8 cellular contexts compared by ENCODE assay signal in the genomic region with DNA sequence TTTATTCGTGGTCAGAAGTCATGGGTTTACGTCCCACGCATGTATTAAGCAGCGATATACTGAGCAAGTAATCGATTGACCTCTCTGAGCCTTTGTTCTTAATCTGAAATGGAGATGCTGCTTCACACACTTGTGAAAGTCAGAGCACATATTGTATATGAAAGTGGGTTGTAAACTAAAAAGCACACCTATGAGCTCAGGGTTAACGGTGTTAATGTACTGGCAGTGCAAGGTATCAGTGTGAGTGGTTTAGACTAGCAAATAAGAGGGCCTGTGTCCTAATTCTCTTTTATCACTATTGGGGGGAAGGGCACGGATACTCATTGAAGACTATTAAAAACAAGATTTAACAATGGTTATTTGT. TPM values are rescaled to one million over a fixed set of nuclear protein-coding genes. Genes with fewer than 3 reads are reported as not detected.
DNase-seq lines count a peak whose midpoint lies in the region; ATAC-seq, FAIRE-seq and TF ChIP-seq lines count a peak whose summit lies in the region.

No MANE protein-coding gene starts in this region.

- peak overlapping the region; percentile 94 for H3K4me3 ChIP-seq in Jurkat, Clone E6-1 (ENCODE audit: low read length)
- H3K4me3 ChIP-seq in colonic mucosa = peak overlapping the region; percentile 71

- H3K9ac ChIP-seq in colonic mucosa (ENCODE audit: low read depth in 2 of 2, low read length in 2 of 2) = peak overlapping the region; percentile 83 to 90

- H3K4me1 Mint-ChIP-seq in naive B cell = peaks cover 22 to 40% (median 27%) of the 10 kb centered on the region in 3 donors

- no peak for TF ChIP-seq CTCF in colonic mucosa (IDR thresholded peaks at IDR 0.05)

- no peak for TF ChIP-seq POLR2A in H54 (IDR thresholded peaks at IDR 0.05; ENCODE audit: low read depth, low read length)

- FAIRE-seq in H54 (lab: Jason Lieb, UNC) = no peak

- ATAC-seq in GM21390 (IDR thresholded peaks at IDR 0.05; ENCODE audit: unreplicated experiment) = peak; percentile 19
- ATAC-seq in naive B cell (ENCODE audit: low read depth in 2 of 2) = no peak
- no peak for ATAC-seq in HG03045 (IDR thresholded peaks at IDR 0.05; ENCODE audit: unreplicated experiment)

- H3K27ac ChIP-seq in colonic mucosa = peak overlapping the region; percentile 94

- H3K27ac Mint-ChIP-seq in naive B cell = peak overlapping the region; percentile 90 to 98 (median 96)

- peak; percentile 64 for DNase-seq in DMS53 (lab: John Stamatoyannopoulos, UW)
- DNase-seq in Jurkat, Clone E6-1 (ENCODE audit: low read depth, low spot score) = no peak
- no peak for DNase-seq in colonic mucosa
- DNase-seq in naive B cell = no peak
- DNase-seq in NOMO-1 (lab: John Stamatoyannopoulos, UW; ENCODE audit: unreplicated experiment in 2 of 2) = no peak
- no peak for DNase-seq in H54 (ENCODE audit: insufficient read length, low spot score)

- intact Hi-C loops in colonic mucosa (cut with DNase I) = no loop called here

- H3K9me3 Mint-ChIP-seq in naive B cell = no peaks in the 10 kb centered on the region

- H3K27me3 ChIP-seq in colonic mucosa = no peaks in the 10 kb centered on the region

- H3K4me1 ChIP-seq in colonic mucosa = peaks cover 14% of the 10 kb centered on the region

- H3K36me3 ChIP-seq in colonic mucosa = no peaks in the 10 kb centered on the region

- peak overlapping the region; percentile 85 to 98 (median 90) for H3K4me3 Mint-ChIP-seq in naive B cell

- H3K9me3 ChIP-seq in colonic mucosa = no peaks in the 10 kb centered on the region

- H3K27me3 Mint-ChIP-seq in naive B cell = no peaks in the 10 kb centered on the region

- H3K36me3 Mint-ChIP-seq in naive B cell = peaks cover 7 to 10% of the 10 kb centered on the region in 2 donors

RNA-seq across cellular contexts. Expression of a gene that starts 0.7 kb away (rescaled TPM):
- polyA plus RNA-seq in Jurkat, Clone E6-1 (2012; ENCODE audit: insufficient read depth, insufficient read length) = 140 TPM
- 10 to 100 TPM; 76.4 to 82.8 TPM for total RNA-seq in colonic mucosa
- 10 to 100 TPM; 80.8 to 98.2 (median 87.9) TPM for polyA plus RNA-seq in naive B cell (ENCODE audit: low read depth in 6 of 6)

RNA-seq across cellular contexts. Expression of a gene that starts 26.2 kb away (rescaled TPM):
- 167 TPM for polyA plus RNA-seq in Jurkat, Clone E6-1 (2012; ENCODE audit: insufficient read depth, insufficient read length)
- total RNA-seq in colonic mucosa = 100 to 1,000 TPM; 106 to 137 TPM
- 100 to 1,000 TPM; 152 to 210 (median 157) TPM for polyA plus RNA-seq in naive B cell (ENCODE audit: low read depth in 6 of 6)
